In the genomic region with DNA sequence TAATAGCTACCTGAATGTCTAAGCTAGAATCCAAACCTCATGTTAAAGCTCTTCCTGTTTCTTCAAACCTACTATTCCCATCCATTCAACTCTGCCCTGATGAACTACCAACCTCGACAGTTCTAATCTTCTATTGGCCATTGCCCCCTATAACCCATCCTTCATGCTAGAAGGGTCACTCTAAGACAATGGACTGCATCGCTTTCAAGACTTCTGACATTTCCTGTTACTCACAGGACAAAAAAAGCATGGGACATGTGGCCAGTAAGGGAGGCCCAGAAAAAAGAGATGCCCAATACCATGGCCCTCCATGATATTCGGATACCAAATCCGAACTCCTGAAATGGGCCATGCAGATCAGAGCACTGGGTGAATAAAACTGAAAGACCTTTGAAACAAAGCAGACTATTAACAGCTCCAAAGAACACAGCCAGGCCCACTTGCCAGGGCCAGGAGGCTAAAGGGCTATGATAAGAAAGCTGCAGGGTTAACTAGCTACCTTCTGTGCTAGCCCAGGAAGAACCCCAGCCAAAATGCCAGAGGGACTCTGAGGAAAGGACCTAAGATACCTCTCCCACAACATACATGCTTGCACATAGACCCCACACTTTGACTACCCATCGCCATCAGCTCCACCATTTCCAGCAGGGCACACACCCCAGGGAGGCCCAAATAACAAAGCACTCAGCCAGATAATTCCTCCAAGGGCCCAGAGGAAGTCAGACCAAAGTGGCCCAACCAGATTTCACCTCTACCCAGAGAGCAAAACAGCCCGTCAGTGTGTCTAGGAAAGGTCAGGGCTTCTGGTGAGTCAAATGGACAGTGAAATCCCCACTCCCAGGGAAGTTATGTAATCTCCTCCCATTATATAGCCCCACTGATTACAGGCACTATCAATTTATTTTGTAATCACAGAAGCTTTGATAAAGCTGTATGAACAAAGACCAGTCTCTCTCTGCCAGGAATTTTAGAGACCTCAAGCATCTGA, we compare ENCODE assay signal across 17 cellular contexts. TPM values are rescaled to one million over a fixed set of nuclear protein-coding genes. Genes with fewer than 3 reads are reported as not detected.
DNase-seq lines count a peak whose midpoint lies in the region; ATAC-seq and TF ChIP-seq lines count a peak whose summit lies in the region.
"Had no signal": no experiment of that assay in that cellular context is flagged by ENCODE, and none has a peak within 500 bp of the region (broad histone marks: within the 10 kb centered on the region; RNA-seq: fewer than 3 reads in every experiment).

No MANE protein-coding gene starts in this region.

- intact Hi-C loops in Calu3 (cut with micrococcal nuclease; ENCODE audit: unreplicated experiment) (loop anchor here (1.0 kb wide), 1 partner anchor 42 kb away; no protein-coding TSS in a partner anchor), mucosa of descending colon (cut with DNase I, micrococcal nuclease) (no loop called here)

- WGBS in endodermal cell (ENCODE audit: insufficient coverage in 1 of 2, insufficient read length in 1 of 2), 2 experiments: 87 to 94% methylated on average over 3 to 6 of the region's 6 CpGs

- H3K27ac ChIP-seq in endodermal cell (ENCODE audit: low read depth, low read length): no peak overlapping the region
- H3K27ac ChIP-seq: lower lobe of right lung, suprapubic skin had no signal

- no peaks in the 10 kb centered on the region for H3K27me3 ChIP-seq in endodermal cell (ENCODE audit: control insufficient read depth, insufficient read depth, low read length, poor library complexity, severe bottlenecking)
- H3K27me3 ChIP-seq: MG63, suprapubic skin had no signal

- H3K27ac Mint-ChIP-seq in Calu3 (ENCODE audit: unreplicated experiment): peak overlapping the region; percentile 11
- H3K27ac Mint-ChIP-seq in endodermal cell: no peak overlapping the region
- H3K27ac Mint-ChIP-seq: activated naive CD4-positive, alpha-beta T cell treated with anti-CD3 and anti-CD28 coated beads, Interleukin-2, amount 50 U/mL, for 24 hours had no signal

- H3K9me3 Mint-ChIP-seq in Calu3 (ENCODE audit: low read depth, unreplicated experiment) (no peaks in the 10 kb centered on the region), endodermal cell (no peaks in the 10 kb centered on the region)
- H3K9me3 Mint-ChIP-seq: activated naive CD4-positive, alpha-beta T cell treated with anti-CD3 and anti-CD28 coated beads, Interleukin-2, amount 50 U/mL, for 24 hours had no signal

- ATAC-seq in mucosa of descending colon (peak; percentile 50), HG02763 (IDR thresholded peaks at IDR 0.05; ENCODE audit: unreplicated experiment) (no peak), GM18502 (IDR thresholded peaks at IDR 0.05; ENCODE audit: poor library complexity, unreplicated experiment) (no peak)
- ATAC-seq: lower lobe of right lung had no signal

- H3K4me3 ChIP-seq in endodermal cell (ENCODE audit: low read length): no peak overlapping the region
- H3K4me3 ChIP-seq in mucosa of descending colon: no peak overlapping the region
- H3K4me3 ChIP-seq: lower lobe of right lung, MG63, suprapubic skin had no signal

- BruUV-seq in Calu3 (replicated peaks; lab: Mats Ljungman, UMichigan): no TSS peak

- H3K4me1 Mint-ChIP-seq in Calu3 (ENCODE audit: low read depth, unreplicated experiment) (peaks cover 49% of the 10 kb centered on the region), endodermal cell (peaks cover 55% of the 10 kb centered on the region)

- H3K9ac ChIP-seq in endodermal cell (ENCODE audit: extremely low read depth, low read length, poor library complexity, severe bottlenecking): no peak overlapping the region

- H3K4me3 Mint-ChIP-seq in Calu3 (ENCODE audit: low read depth, unreplicated experiment): no peak overlapping the region
- peak overlapping the region; percentile 9 for H3K4me3 Mint-ChIP-seq in endodermal cell
- H3K4me3 Mint-ChIP-seq: activated naive CD4-positive, alpha-beta T cell treated with anti-CD3 and anti-CD28 coated beads, Interleukin-2, amount 50 U/mL, for 24 hours had no signal

- TF ChIP-seq CTCF in Calu3 (IDR thresholded peaks at IDR 0.05; ENCODE audit: unreplicated experiment): no peak
- TF ChIP-seq CTCF in endodermal cell (conservative IDR thresholded peaks at IDR 0.05): no peak
- no peak for TF ChIP-seq CTCF in mucosa of descending colon (IDR thresholded peaks at IDR 0.05)

- H3K36me3 ChIP-seq in endodermal cell (ENCODE audit: control insufficient read depth, insufficient read depth, low read length) (no peaks in the 10 kb centered on the region), mucosa of descending colon (ENCODE audit: low read depth) (no peaks in the 10 kb centered on the region)
- H3K36me3 ChIP-seq: lower lobe of right lung, MG63, suprapubic skin had no signal

- H3K36me3 Mint-ChIP-seq in Calu3 (ENCODE audit: insufficient read depth, unreplicated experiment) (peaks cover 19% of the 10 kb centered on the region), endodermal cell (ENCODE audit: low read depth) (no peaks in the 10 kb centered on the region)
- H3K36me3 Mint-ChIP-seq: activated naive CD4-positive, alpha-beta T cell treated with anti-CD3 and anti-CD28 coated beads, Interleukin-2, amount 50 U/mL, for 24 hours had no signal

- peak; percentile 19 for DNase-seq in Calu3
- peak; percentile 33 for DNase-seq in NCI-H460 (ENCODE audit: extremely low read depth, low read depth)
- peak; percentile 59 for DNase-seq in endodermal cell
- DNase-seq in mucosa of descending colon: no peak
- no peak for DNase-seq in NCI-H1048 (lab: John Stamatoyannopoulos, UW)
- no peak for DNase-seq in DMS153 (lab: John Stamatoyannopoulos, UW)
- DNase-seq: activated CD4-positive, CD25-positive, alpha-beta regulatory T cell; activated CD8-positive, alpha-beta memory T cell treated with anti-CD3 and anti-CD28 coated beads, Interleukin-2, amount 50 U/mL, for 4 hours; central memory CD4-positive, alpha-beta T cell; hypothalamus; lower lobe of right lung; T-helper 1 cell had no signal

- H3K9me3 ChIP-seq in endodermal cell (ENCODE audit: control insufficient read depth, low read length) (no peaks in the 10 kb centered on the region), mucosa of descending colon (no peaks in the 10 kb centered on the region)
- H3K9me3 ChIP-seq: lower lobe of right lung, MG63, suprapubic skin had no signal

- H3K4me1 ChIP-seq in endodermal cell (ENCODE audit: control insufficient read depth, insufficient read depth, low read length) (no peaks in the 10 kb centered on the region), mucosa of descending colon (ENCODE audit: low read depth) (peaks cover 15% of the 10 kb centered on the region)

- CTCF ChIA-PET in Calu3 (lab: Charles Lee): interaction anchor here (1.0 kb wide), 1 partner anchor 13 kb away, joined by 3 read pairs; no protein-coding TSS in a partner anchor

- no peaks in the 10 kb centered on the region for H3K27me3 Mint-ChIP-seq in Calu3 (ENCODE audit: unreplicated experiment)
- no peaks in the 10 kb centered on the region for H3K27me3 Mint-ChIP-seq in endodermal cell (ENCODE audit: insufficient read depth)

RNA-seq across cellular contexts. Expression of a gene that starts 4.3 kb away (rescaled TPM):
- 11.1 and 22.0 TPM in 2 replicates for total RNA-seq in Calu3 (2022)
- 17.4 and 21.4 TPM in 2 replicates for total RNA-seq in NCI-H460 (2014; rRNA removed; shearing (Covaris generic))
- 10.1 and 17.8 TPM in 2 replicates for polyA plus RNA-seq in NCI-H460 (2014; cell fraction: nucleus; rRNA removed)
- 10 to 100 TPM; 47.7 to 48.4 TPM for total RNA-seq in endodermal cell
- 19.4 TPM for polyA plus RNA-seq in endodermal cell (2013, experiment 1 of 2)
- 15.0 TPM for polyA plus RNA-seq in endodermal cell (2013, experiment 2 of 2)
- total RNA-seq in mucosa of descending colon: 1 to 10 TPM; 6.9 to 8.0 (median 7.8) TPM

Comparison
In these comparisons a context has a peak if more than half of its experiments do, and no peak if none do; other contexts are left out.
1. DNase-seq: peak in Calu3 (single experiment), NCI-H460 (single experiment) and endodermal cell (single experiment); none in mucosa of descending colon (0 of 3), NCI-H1048 (single experiment) and DMS153 (single experiment).